Comparison of ENCODE assay signal across 11 cellular contexts in the genomic region with DNA sequence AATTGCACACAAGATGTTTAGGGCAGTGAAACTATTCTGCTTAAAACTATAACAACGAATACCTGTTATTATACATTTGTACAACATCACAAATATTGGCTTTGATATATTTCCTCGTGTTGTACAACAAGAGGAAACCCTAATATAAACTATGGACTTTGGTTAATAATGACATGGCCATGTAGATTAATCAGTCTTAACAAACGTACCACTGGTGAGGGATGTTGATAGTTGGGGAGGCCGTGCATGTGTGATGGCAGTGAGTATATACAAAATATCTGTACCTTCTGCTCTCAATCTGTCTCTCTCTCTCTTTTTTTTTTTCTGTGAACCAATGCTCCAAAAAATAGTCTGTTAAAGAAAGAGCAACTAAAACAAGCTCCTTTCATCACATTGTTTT. TPM values are rescaled to one million over a fixed set of nuclear protein-coding genes. Genes with fewer than 3 reads are reported as not detected.
"Had no signal": no experiment of that assay in that cellular context is flagged by ENCODE, and none has a peak within 500 bp of the region (broad histone marks: within the 10 kb centered on the region; RNA-seq: fewer than 3 reads in every experiment).

No MANE protein-coding gene starts in this region.

- H3K4me3 ChIP-seq: GM23248, GM23338, HAP-1 had no signal

- H3K4me1 ChIP-seq: HAP-1 had no signal

- H3K9me3 ChIP-seq: HAP-1 had no signal

- H2AFZ ChIP-seq: GM23248, GM23338 had no signal

- H3K4me1 Mint-ChIP-seq: GM23338, H9 had no signal

- ATAC-seq: GM23338, HCT116 had no signal

- H3K9ac ChIP-seq: GM23248 had no signal

- H3K4me2 ChIP-seq: GM23338 had no signal

- H3K4me3 Mint-ChIP-seq: GM23338, H9, HFFc6 had no signal

- H3K27ac ChIP-seq: GM23248 had no signal

- H3K27ac Mint-ChIP-seq: GM23338, H9, HFFc6 had no signal

- FAIRE-seq: H1, H54 had no signal

- DNase-seq: GM23248, GOT3, H7, H9, HCEC 1CT, HFFc6 had no signal

- H3K36me3 ChIP-seq: HAP-1 had no signal

RNA-seq across cellular contexts. Expression of a gene that starts 22.2 kb away (rescaled TPM):
- total RNA-seq: GM23248, HFFc6 had no signal
- polyA plus RNA-seq: GM23248 had no signal
